Comparison of ENCODE assay signal across 18 cellular contexts in the genomic region with DNA sequence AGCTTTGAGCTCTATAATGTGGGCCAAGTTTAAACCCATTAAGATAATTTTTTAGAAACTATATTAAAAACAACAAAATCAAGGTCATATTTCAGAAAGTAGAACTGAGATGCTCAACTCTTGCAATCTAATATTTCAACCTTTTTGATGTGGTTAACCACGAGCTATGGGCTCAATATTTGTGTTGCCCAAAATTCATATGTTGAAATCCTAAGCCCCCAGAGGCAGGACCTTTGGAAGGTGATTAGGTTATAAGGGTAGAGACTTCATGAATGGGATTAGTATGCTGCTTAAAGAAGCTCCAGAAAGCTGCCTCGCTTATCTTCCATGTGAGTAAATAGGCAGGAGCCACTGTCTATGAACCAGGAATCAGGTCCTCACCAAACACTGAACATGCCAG.
DNase-seq lines count a peak whose midpoint lies in the region; ATAC-seq, FAIRE-seq and TF ChIP-seq lines count a peak whose summit lies in the region.
"Had no signal": no experiment of that assay in that cellular context is flagged by ENCODE, and none has a peak within 500 bp of the region (broad histone marks: within the 10 kb centered on the region; RNA-seq: fewer than 3 reads in every experiment).

No MANE protein-coding gene starts in this region.

- peak; percentile 41 for FAIRE-seq in H54 (lab: Jason Lieb, UNC)
- FAIRE-seq: D721Med, GM12892, H1 had no signal

- TF ChIP-seq POLR2A in H54 (IDR thresholded peaks at IDR 0.05; ENCODE audit: low read depth, low read length): no peak

- H3K4me1 ChIP-seq in adipocyte (ENCODE audit: control insufficient read depth, insufficient read depth, low read length): peaks cover 11% of the 10 kb centered on the region

- no peaks in the 10 kb centered on the region for H3K36me3 ChIP-seq in adipocyte (ENCODE audit: control insufficient read depth, insufficient read depth, low read length, severe bottlenecking)

- no peak overlapping the region for H3K4me3 ChIP-seq in adipocyte (ENCODE audit: low read length)

- no peak for DNase-seq in H54 (ENCODE audit: insufficient read length, low spot score)
- DNase-seq in NCI-H82 treated with DMSO at 0.1 percent for 48 hours (lab: John Stamatoyannopoulos, UW; ENCODE audit: unreplicated experiment): peak; percentile 10
- peak; percentile 24 for DNase-seq in adipocyte (ENCODE audit: low read depth)
- DNase-seq in myocyte (ENCODE audit: low read depth): peak; percentile 60
- DNase-seq in left lobe of liver (ENCODE audit: low spot score): no peak
- DNase-seq in NCI-H187 (lab: John Stamatoyannopoulos, UW): no peak
- DNase-seq in SHP77 (lab: John Stamatoyannopoulos, UW): no peak
- DNase-seq: CD8-positive, alpha-beta T cell; COR-L47; DMS153; DMS79 treated with DMSO at 0.1 percent for 48 hours; EL; HCEC 1CT; HFFc6 had no signal

- no peak overlapping the region for H3K9ac ChIP-seq in adipocyte (ENCODE audit: low read length)

- ATAC-seq in HG02885 (IDR thresholded peaks at IDR 0.05; ENCODE audit: poor library complexity, unreplicated experiment) (no peak), left lobe of liver (no peak)
- ATAC-seq: CD8-positive, alpha-beta T cell had no signal

- H3K27me3 ChIP-seq in adipocyte (replicated peaks; ENCODE audit: control insufficient read depth, insufficient read depth, low read length): no peaks in the 10 kb centered on the region

- no peaks in the 10 kb centered on the region for H3K9me3 ChIP-seq in adipocyte (ENCODE audit: control insufficient read depth, low read length)

Comparison
In these comparisons a context has a peak if more than half of its experiments do, and no peak if none do; other contexts are left out.
1. DNase-seq: peak in NCI-H82 treated with DMSO at 0.1 percent for 48 hours (single experiment), adipocyte (single experiment) and myocyte (single experiment); none in H54 (single experiment), left lobe of liver (single experiment), NCI-H187 (0 of 2) and SHP77 (0 of 2).